Comparison of ENCODE assay signal across 8 cellular contexts in the genomic region with DNA sequence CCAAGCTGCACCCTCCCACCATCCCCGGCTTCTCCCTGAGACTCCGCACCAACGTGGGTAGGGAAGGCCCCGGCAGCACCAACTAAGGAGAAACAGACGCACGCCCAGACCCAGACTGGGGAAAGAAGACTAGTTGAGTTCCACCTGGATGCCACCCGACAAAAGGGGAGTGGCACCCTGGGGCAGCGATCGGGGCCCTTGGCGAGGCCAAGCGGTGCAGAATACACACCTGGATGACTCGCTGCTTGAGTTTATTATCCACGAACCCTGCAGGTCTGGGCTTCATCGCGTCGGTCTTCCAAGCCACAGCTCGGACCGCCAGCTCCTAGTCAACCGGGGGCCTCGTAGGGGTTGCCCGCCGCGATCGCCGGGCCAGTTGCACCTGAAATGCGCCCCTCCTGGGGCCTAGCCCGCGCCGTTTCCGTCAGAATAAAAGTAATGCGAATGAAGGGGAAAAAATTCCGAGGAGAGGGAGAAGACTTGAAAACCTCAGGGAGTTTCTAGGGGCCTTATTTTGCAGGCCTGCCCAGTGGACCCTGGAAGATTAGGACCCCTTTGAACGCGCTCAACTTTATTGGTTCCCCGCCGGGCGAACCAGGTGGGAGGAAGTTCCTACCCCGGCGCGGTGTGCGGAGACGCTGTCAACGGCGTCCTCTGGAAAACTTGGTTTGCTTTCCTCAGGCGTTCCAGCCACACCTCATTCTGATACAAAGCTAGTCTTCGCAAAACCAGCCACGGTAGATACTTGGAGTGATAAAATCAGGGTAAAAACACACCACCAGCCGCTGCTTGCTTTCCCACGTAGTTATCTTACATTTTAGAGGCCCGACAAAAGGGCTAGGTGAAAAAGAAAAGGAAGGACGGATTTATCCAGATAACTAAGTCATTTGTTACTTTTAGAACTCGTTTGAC. TPM values are rescaled to one million over a fixed set of nuclear protein-coding genes. Genes with fewer than 3 reads are reported as not detected.
DNase-seq lines count a peak whose midpoint lies in the region; ATAC-seq and TF ChIP-seq lines count a peak whose summit lies in the region.

A gene (minus strand): TSS at position 331 of the 912 bp plus-strand sequence. CDS start 45 bp downstream, at position 286.

- H3K4me1 ChIP-seq in SJSA1 (replicated peaks) (peaks cover 5% of the 10 kb centered on the region), foreskin keratinocyte (peaks cover 6% of the 10 kb centered on the region), neural progenitor cell (peaks cover 9% of the 10 kb centered on the region), stomach smooth muscle (ENCODE audit: control insufficient read depth, insufficient read depth, low read length) (peaks cover 14% of the 10 kb centered on the region)

- peak; percentile 93 for DNase-seq in GM03348 (ENCODE audit: low spot score)
- DNase-seq in HEK293T (ENCODE audit: extremely low spot score) = peak; percentile 93
- DNase-seq in MV-4-11 (lab: John Stamatoyannopoulos, UW) = peak; percentile 82
- DNase-seq in SJSA1 (ENCODE audit: low read depth in 1 of 2, low spot score in 2 of 2) = peak; percentile 88 to 98
- peak; percentile 64 for DNase-seq in activated gamma-delta T cell treated with anti-CD3 and anti-CD28 coated beads, Interleukin-2, amount 50 U/mL, for 16 hours (ENCODE audit: low read depth)
- peak; percentile 79 to 89 for DNase-seq in foreskin keratinocyte
- DNase-seq in neural progenitor cell (ENCODE audit: low spot score) = peak; percentile 92

- H3K27ac ChIP-seq in SJSA1 = peak within 1 kb of the TSS; percentile 95
- H3K27ac ChIP-seq in foreskin keratinocyte = peak within 1 kb of the TSS; percentile 98
- H3K27ac ChIP-seq in neural progenitor cell = peak within 1 kb of the TSS; percentile 97
- peak within 1 kb of the TSS; percentile 92 for H3K27ac ChIP-seq in stomach smooth muscle (ENCODE audit: low read length)

- H3K4me1 Mint-ChIP-seq in neural progenitor cell = peaks cover 14% of the 10 kb centered on the region

- H3K9me3 Mint-ChIP-seq in neural progenitor cell = no peaks in the 10 kb centered on the region

- peak within 1 kb of the TSS; percentile 90 for H3K4me2 ChIP-seq in neural progenitor cell

- no peaks in the 10 kb centered on the region for H3K27me3 Mint-ChIP-seq in neural progenitor cell (ENCODE audit: insufficient read depth, low read depth)

- POLR2A ChIA-PET in HEK293T (lab: Yijun Ruan, JAX) = interaction anchor here (0.6 to 1.7 kb wide), 13 partner anchors 9 to 220 kb away, joined by 3 to 10 read pairs (median 3); a partner anchor contains a TSS

- H3K4me3 ChIP-seq in SJSA1 = peak within 1 kb of the TSS; percentile 69
- peak within 1 kb of the TSS; percentile 89 for H3K4me3 ChIP-seq in neural progenitor cell
- peak within 1 kb of the TSS; percentile 86 to 98 for H3K4me3 ChIP-seq in stomach smooth muscle (ENCODE audit: low read length in 2 of 2)

- peaks cover 10% of the 10 kb centered on the region for H3F3A ChIP-seq in neural progenitor cell (ENCODE audit: low read depth)

- H3K36me3 Mint-ChIP-seq in neural progenitor cell = no peaks in the 10 kb centered on the region

- H3K27me3 ChIP-seq in SJSA1 (replicated peaks) (no peaks in the 10 kb centered on the region), foreskin keratinocyte (no peaks in the 10 kb centered on the region), neural progenitor cell (no peaks in the 10 kb centered on the region), stomach smooth muscle (ENCODE audit: control insufficient read depth in 1 of 2, insufficient read depth in 2 of 2, low read length in 2 of 2) (no peaks in the 10 kb centered on the region)

- H3K9ac ChIP-seq in neural progenitor cell (peak within 1 kb of the TSS; percentile 96), stomach smooth muscle (ENCODE audit: low read length in 2 of 2) (peak within 1 kb of the TSS; percentile 97 to 98)

- peaks cover 49% of the 10 kb centered on the region for H3K79me2 ChIP-seq in neural progenitor cell (ENCODE audit: low read depth)

- peak within 1 kb of the TSS; percentile 99 for H3K4me3 Mint-ChIP-seq in neural progenitor cell

- TF ChIP-seq CTCF in foreskin keratinocyte (conservative IDR thresholded peaks at IDR 0.05) (no peak), neural progenitor cell (IDR thresholded peaks at IDR 0.05) (no peak)

- peak within 1 kb of the TSS; percentile 98 for H2AFZ ChIP-seq in neural progenitor cell (replicated peaks)

- peak; percentile 85 for ATAC-seq in foreskin keratinocyte

- no peaks in the 10 kb centered on the region for H4K20me1 ChIP-seq in neural progenitor cell (ENCODE audit: low read depth)

- H3K9me3 ChIP-seq in SJSA1 (replicated peaks) (no peaks in the 10 kb centered on the region; the same call in 1 of the 2 replicates), neural progenitor cell (ENCODE audit: low read depth) (no peaks in the 10 kb centered on the region), stomach smooth muscle (ENCODE audit: control insufficient read depth in 2 of 2, low read length in 2 of 2) (no peaks in the 10 kb centered on the region)

- peak within 1 kb of the TSS; percentile 100 for H3K27ac Mint-ChIP-seq in neural progenitor cell

- peaks cover 16% of the 10 kb centered on the region for H3K36me3 ChIP-seq in SJSA1
- H3K36me3 ChIP-seq in neural progenitor cell = no peaks in the 10 kb centered on the region
- H3K36me3 ChIP-seq in stomach smooth muscle (ENCODE audit: control insufficient read depth in 2 of 2, insufficient read depth in 2 of 2, low read length in 2 of 2) = no peaks in the 10 kb centered on the region

- CTCF ChIA-PET in HEK293T (lab: Yijun Ruan, JAX) = interaction anchor here (0.5 to 1.4 kb wide), 4 partner anchors 111 to 235 kb away, joined by 3 to 5 read pairs (median 4); no protein-coding TSS in a partner anchor

TF ChIP-seq in HEK293T, 16 proteins besides CTCF, POLR2A, EP300 and RAD21:
- TF ChIP-seq FOXM1 (IDR thresholded peaks at IDR 0.05; ENCODE audit: borderline replicate concordance) = no peak; the same call in 1 of the 2 replicates
- peak; percentile 63 for TF ChIP-seq ELF4 (IDR thresholded peaks at IDR 0.05)
- TF ChIP-seq CTBP1 (IDR thresholded peaks at IDR 0.05; ENCODE audit: borderline replicate concordance) = peak; percentile 70; the same call in 1 of the 2 replicates
- TF ChIP-seq LEF1 (IDR thresholded peaks at IDR 0.05; ENCODE audit: borderline replicate concordance) = 0 out of 2 replicates have a peak, but pooled peaks have one; percentile 72
- peak; percentile 38; the same call in 1 of the 2 replicates for TF ChIP-seq ARNT (IDR thresholded peaks at IDR 0.05)
- no peak; the same call in 1 of the 2 replicates for TF ChIP-seq NFRKB (IDR thresholded peaks at IDR 0.05)
- peak; percentile 92 for TF ChIP-seq L3MBTL2 (conservative IDR thresholded peaks at IDR 0.05)

RNA-seq across cellular contexts. Expression of the gene that starts here (rescaled TPM):
- 28.1 and 39.7 TPM in 2 replicates for total RNA-seq in SJSA1 (2014; rRNA removed; shearing (Covaris generic))
- total RNA-seq in foreskin keratinocyte (25.4 and 30.4 TPM in 2 replicates), neural progenitor cell (ENCODE audit: low replicate concordance) (48.7 and 101 TPM in 2 replicates)
- polyA plus RNA-seq in foreskin keratinocyte = 20.2 and 22.1 TPM in 2 replicates

Comparison
In these comparisons a context has a peak if more than half of its experiments do, and no peak if none do; other contexts are left out.
1. Peak in every context shown above with its lines: DNase-seq, ATAC-seq, H3K4me3 ChIP-seq and H3K27ac ChIP-seq.